Comparison of ENCODE assay signal across 16 cellular contexts in the genomic region with DNA sequence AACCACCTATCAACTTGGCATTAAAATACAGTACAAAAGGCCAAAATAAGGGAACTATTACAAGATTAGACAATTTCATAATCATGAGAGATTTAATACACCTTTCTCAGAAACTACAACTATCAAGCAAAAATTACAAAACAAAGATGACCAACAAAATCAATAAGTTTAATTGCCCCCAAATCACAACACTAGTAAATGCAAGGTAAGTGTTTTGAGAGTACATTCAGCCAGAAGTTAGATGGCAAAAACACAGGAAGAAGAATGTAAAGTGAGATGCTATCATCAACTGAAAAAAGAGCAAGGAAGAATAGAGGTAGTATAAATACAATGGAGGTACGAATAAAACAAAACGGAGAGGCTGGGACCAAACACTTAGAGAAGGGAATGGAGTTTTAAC. TPM values are rescaled to one million over a fixed set of nuclear protein-coding genes. Genes with fewer than 3 reads are reported as not detected.
DNase-seq lines count a peak whose midpoint lies in the region; ATAC-seq, FAIRE-seq and TF ChIP-seq lines count a peak whose summit lies in the region.
"Had no signal": no experiment of that assay in that cellular context is flagged by ENCODE, and none has a peak within 500 bp of the region (broad histone marks: within the 10 kb centered on the region; RNA-seq: fewer than 3 reads in every experiment).

No MANE protein-coding gene starts in this region.

- H3K4me1 Mint-ChIP-seq in CD4-positive, alpha-beta memory T cell, result peaks cover 38 to 76% (median 56%) of the 10 kb centered on the region in 4 donors
- H3K4me1 Mint-ChIP-seq in activated B cell treated with CpG ODN at 0.5 μM for 24 hours, result peaks cover 68% of the 10 kb centered on the region
- H3K4me1 Mint-ChIP-seq in naive thymus-derived CD4-positive, alpha-beta T cell, result peaks cover 34 to 68% (median 55%) of the 10 kb centered on the region in 7 donors

- no peak for TF ChIP-seq EP300 in A549 (IDR thresholded peaks at IDR 0.05)

- H3K36me3 Mint-ChIP-seq in CD4-positive, alpha-beta memory T cell, result peaks cover 32 to 41% of the 10 kb centered on the region in 2 donors
- H3K36me3 Mint-ChIP-seq in activated B cell treated with CpG ODN at 0.5 μM for 24 hours (ENCODE audit: low read depth), result peaks cover 56% of the 10 kb centered on the region
- peaks cover 5 to 42% (median 25%) of the 10 kb centered on the region in 5 donors for H3K36me3 Mint-ChIP-seq in naive thymus-derived CD4-positive, alpha-beta T cell

- H3K9me3 ChIP-seq in A549 (no peaks in the 10 kb centered on the region), left lung (no peaks in the 10 kb centered on the region)
- H3K9me3 ChIP-seq in CD4-positive, alpha-beta memory T cell (ENCODE audit: control insufficient read depth in 1 of 2, low read length in 2 of 2), result no peaks in the 10 kb centered on the region
- no peaks in the 10 kb centered on the region for H3K9me3 ChIP-seq in naive thymus-derived CD4-positive, alpha-beta T cell (ENCODE audit: control insufficient read depth in 2 of 3, low read length in 3 of 3)
- H3K9me3 ChIP-seq: ascending aorta, BLaER1, tibial artery had no signal

- H3K27me3 ChIP-seq in CD4-positive, alpha-beta memory T cell (ENCODE audit: insufficient read depth, low read length), result no peaks in the 10 kb centered on the region
- H3K27me3 ChIP-seq in naive thymus-derived CD4-positive, alpha-beta T cell (ENCODE audit: control insufficient read depth in 2 of 2, insufficient read depth in 2 of 2, low read length in 2 of 2), result no peaks in the 10 kb centered on the region
- H3K27me3 ChIP-seq in left lung, result no peaks in the 10 kb centered on the region
- H3K27me3 ChIP-seq: ascending aorta, BLaER1, tibial artery had no signal

- POLR2A ChIA-PET in A549 (lab: Yijun Ruan, JAX), result no interaction called here
- POLR2A ChIA-PET in CD4-positive, alpha-beta memory T cell (lab: Charles Lee; ENCODE audit: partially characterized antibody), result interaction anchor here (1.7 kb wide), 1 partner anchor 25 kb away, joined by 4 read pairs; no protein-coding TSS in a partner anchor
- POLR2A ChIA-PET in activated B cell treated with CpG ODN at 0.5 μM for 24 hours (lab: Charles Lee), result interaction anchor here (4.8 kb wide), 1 partner anchor 19 kb away, joined by 68 read pairs; no protein-coding TSS in a partner anchor
- POLR2A ChIA-PET in naive thymus-derived CD4-positive, alpha-beta T cell (lab: Charles Lee), result interaction anchor here (6.1 kb wide), 1 partner anchor 47 kb away, joined by 95 read pairs; a partner anchor contains a TSS

- peaks cover 0 to 4% (median 0%) of the 10 kb centered on the region in 8 donors for H3K9me3 Mint-ChIP-seq in CD4-positive, alpha-beta memory T cell
- H3K9me3 Mint-ChIP-seq in activated B cell treated with CpG ODN at 0.5 μM for 24 hours, result peaks cover 2% of the 10 kb centered on the region
- peaks cover 0 to 3% (median 0%) of the 10 kb centered on the region in 11 donors for H3K9me3 Mint-ChIP-seq in naive thymus-derived CD4-positive, alpha-beta T cell

- CTCF ChIA-PET in A549 (lab: Yijun Ruan, JAX) (no interaction called here), activated B cell treated with CpG ODN at 0.5 μM for 24 hours (lab: Charles Lee) (interaction anchor here (0.8 kb wide), 1 partner anchor 26 kb away, joined by 3 read pairs; no protein-coding TSS in a partner anchor)
- CTCF ChIA-PET in CD4-positive, alpha-beta memory T cell (lab: Charles Lee; ENCODE audit: partially characterized antibody), result interaction anchor here (4.9 kb wide), 1 partner anchor 25 kb away, joined by 24 read pairs; no protein-coding TSS in a partner anchor
- CTCF ChIA-PET in naive thymus-derived CD4-positive, alpha-beta T cell (lab: Charles Lee), result interaction anchor here (0.5 to 1.4 kb wide), 3 partner anchors 26 to 73 kb away, joined by 3 to 4 read pairs (median 3); no protein-coding TSS in a partner anchor

- H3K4me2 ChIP-seq in A549, result no peak overlapping the region
- H3K4me2 ChIP-seq: BLaER1 had no signal

- H3K27ac Mint-ChIP-seq in CD4-positive, alpha-beta memory T cell, result peak overlapping the region in 6 of 7 donors; percentile 0 to 76 (median 4)
- H3K27ac Mint-ChIP-seq in activated B cell treated with CpG ODN at 0.5 μM for 24 hours, result peak overlapping the region; percentile 25
- peak overlapping the region in 8 of 9 donors; percentile 0 to 97 (median 2) for H3K27ac Mint-ChIP-seq in naive thymus-derived CD4-positive, alpha-beta T cell

- intact Hi-C loops in CD4-positive, alpha-beta memory T cell (cut with micrococcal nuclease), result no loop called here
- intact Hi-C loops in activated B cell treated with CpG ODN at 0.5 μM for 24 hours (cut with micrococcal nuclease), result loop anchor here (10.0 kb wide), 1 partner anchor 628 kb away; a partner anchor contains a TSS
- intact Hi-C loops in naive thymus-derived CD4-positive, alpha-beta T cell (cut with micrococcal nuclease), result loop anchor here in 1 of 2 donors (10.0 kb wide), 1 partner anchor 628 kb away; a partner anchor contains a TSS
- intact Hi-C loops in posterior vena cava (cut with DNase I), result loop anchor here in 1 of 2 donors (5.0 kb wide), 1 partner anchor 45 kb away; a partner anchor contains a TSS
- intact Hi-C loops in left lung (cut with DNase I), result no loop called here

- no peak for FAIRE-seq in A549 (lab: Jason Lieb, UNC)
- FAIRE-seq: G401.6 had no signal

- TF ChIP-seq POLR2A in A549 (IDR thresholded peaks at IDR 0.05; ENCODE audit: low read length), result no peak

- H3K4me3 Mint-ChIP-seq in CD4-positive, alpha-beta memory T cell, result peak overlapping the region in 4 of 8 donors; percentile 3 to 55 (median 16)
- peak overlapping the region; percentile 24 for H3K4me3 Mint-ChIP-seq in activated B cell treated with CpG ODN at 0.5 μM for 24 hours
- H3K4me3 Mint-ChIP-seq in naive thymus-derived CD4-positive, alpha-beta T cell, result peak overlapping the region in 8 of 10 donors; percentile 0 to 98 (median 22)

- ATAC-seq in A549 (no peak), activated B cell treated with CpG ODN at 0.5 μM for 24 hours (ENCODE audit: low read depth) (no peak), left lung (no peak)
- ATAC-seq in naive thymus-derived CD4-positive, alpha-beta T cell, result no peak
- ATAC-seq: SK-N-SH treated with all-trans-retinoic acid at 6 μM for 48 hours had no signal

- H3K27me3 Mint-ChIP-seq in CD4-positive, alpha-beta memory T cell, result no peaks in the 10 kb centered on the region
- no peaks in the 10 kb centered on the region for H3K27me3 Mint-ChIP-seq in activated B cell treated with CpG ODN at 0.5 μM for 24 hours
- H3K27me3 Mint-ChIP-seq in naive thymus-derived CD4-positive, alpha-beta T cell, result peaks cover 0 to 2% (median 0%) of the 10 kb centered on the region in 5 donors

- no peak overlapping the region for H3K27ac ChIP-seq in A549
- no peak overlapping the region for H3K27ac ChIP-seq in CD4-positive, alpha-beta memory T cell (ENCODE audit: low read depth, low read length)
- H3K27ac ChIP-seq in naive thymus-derived CD4-positive, alpha-beta T cell (ENCODE audit: low read depth, low read length), result no peak overlapping the region
- H3K27ac ChIP-seq in left lung, result no peak overlapping the region
- H3K27ac ChIP-seq: ascending aorta, BLaER1, tibial artery had no signal

- DNase-seq in A549 (ENCODE audit: low read depth in 1 of 2, low spot score in 1 of 2) (no peak), activated B cell treated with CpG ODN at 0.5 μM for 24 hours (no peak), kidney tubule cell (ENCODE audit: low spot score) (no peak), posterior vena cava (ENCODE audit: low spot score) (no peak), left lung (no peak)
- no peak for DNase-seq in CD4-positive, alpha-beta memory T cell
- DNase-seq in naive thymus-derived CD4-positive, alpha-beta T cell, result no peak
- DNase-seq: IMR-90, midbrain, NCI-H1105 treated with DMSO at 0.1 percent for 48 hours, OCI-M1, tibial artery had no signal

- no peak for TF ChIP-seq RAD21 in A549 (conservative IDR thresholded peaks at IDR 0.05 in 1 of 2, IDR thresholded peaks at IDR 0.05 in 1 of 2)

- H3K4me3 ChIP-seq in A549 (no peak overlapping the region), left lung (no peak overlapping the region)
- no peak overlapping the region for H3K4me3 ChIP-seq in CD4-positive, alpha-beta memory T cell (ENCODE audit: low read length in 2 of 2)
- no peak overlapping the region for H3K4me3 ChIP-seq in naive thymus-derived CD4-positive, alpha-beta T cell (ENCODE audit: low read length)
- H3K4me3 ChIP-seq: BLaER1, tibial artery had no signal

- no peaks in the 10 kb centered on the region for H3K36me3 ChIP-seq in CD4-positive, alpha-beta memory T cell (ENCODE audit: insufficient read depth, low read length)
- H3K36me3 ChIP-seq in naive thymus-derived CD4-positive, alpha-beta T cell (ENCODE audit: control insufficient read depth in 2 of 3, insufficient read depth in 3 of 3, low read length in 3 of 3), result peaks cover 0 to 12% (median 0%) of the 10 kb centered on the region in 3 experiments
- H3K36me3 ChIP-seq in left lung, result peaks cover 0 to 14% of the 10 kb centered on the region in 2 donors

- WGBS in A549 (ENCODE audit: missing lambda C conversion rate), result 91% methylated on average over 2 of the region's 2 CpGs

- no peak for TF ChIP-seq CTCF in A549 (IDR thresholded peaks at IDR 0.05)
- no peak for TF ChIP-seq CTCF in activated B cell treated with CpG ODN at 0.5 μM for 24 hours (IDR thresholded peaks at IDR 0.05)
- TF ChIP-seq CTCF in left lung (IDR thresholded peaks at IDR 0.05), result no peak

- H3K4me1 ChIP-seq in A549, result peaks cover 10% of the 10 kb centered on the region
- H3K4me1 ChIP-seq in CD4-positive, alpha-beta memory T cell (ENCODE audit: insufficient read depth, low read length), result peaks cover 38% of the 10 kb centered on the region
- peaks cover 18% of the 10 kb centered on the region in 2 donors for H3K4me1 ChIP-seq in naive thymus-derived CD4-positive, alpha-beta T cell (ENCODE audit: control insufficient read depth in 2 of 2, insufficient read depth in 2 of 2, low read length in 2 of 2)
- peaks cover 16 to 56% of the 10 kb centered on the region in 2 donors for H3K4me1 ChIP-seq in left lung

RNA-seq across cellular contexts. Expression of a gene that starts 3.2 kb away (rescaled TPM):
- polyA plus RNA-seq in A549 (2011; rRNA removed) (22.6 and 29.6 TPM in 2 replicates), A549 (2017; fragmentation: RNase III; extraction: RNeasy Plus Mini Kit Qiagen cat#74134 plus additional on column Dnase treatment) (12.3 to 16.1 TPM (median 15.5 TPM) in 3 replicates)
- 2.7 and 2.9 TPM in 2 replicates for polyA plus RNA-seq in A549 (2012; cell fraction: cytosol; rRNA removed)
- polyA plus RNA-seq in A549 (2012; cell fraction: nucleus; rRNA removed), result 1.1 and 1.8 TPM in 2 replicates
- 7.8 and 8.8 TPM in 2 replicates for polyA minus RNA-seq in A549 (2011; rRNA and poly(A)+ RNA removed)
- 10 to 100 TPM; 28.0 to 28.9 TPM for total RNA-seq in CD4-positive, alpha-beta memory T cell
- 10 to 100 TPM; 20.9 to 28.8 TPM for polyA plus RNA-seq in CD4-positive, alpha-beta memory T cell
- total RNA-seq in activated B cell treated with CpG ODN at 0.5 μM for 24 hours (20.9 and 25.5 TPM in 2 replicates), posterior vena cava (10 to 100 TPM; 39.6 to 46.6 TPM), left lung (10 to 100 TPM; 32.3 to 33.4 TPM)
- total RNA-seq in naive thymus-derived CD4-positive, alpha-beta T cell, result 10 to 100 TPM; 18.5 to 89.9 (median 29.8) TPM
- 10 to 100 TPM; 25.9 to 32.7 TPM for polyA plus RNA-seq in naive thymus-derived CD4-positive, alpha-beta T cell

RNA-seq across cellular contexts. Expression of a gene that starts 46.7 kb away (rescaled TPM):
- polyA plus RNA-seq in A549 (2011; rRNA removed) (21.7 and 27.4 TPM in 2 replicates), A549 (2017; fragmentation: RNase III; extraction: RNeasy Plus Mini Kit Qiagen cat#74134 plus additional on column Dnase treatment) (20.5 to 20.9 TPM (median 20.9 TPM) in 3 replicates)
- 4.8 and 5.7 TPM in 2 replicates for polyA plus RNA-seq in A549 (2012; cell fraction: cytosol; rRNA removed)
- polyA plus RNA-seq in A549 (2012; cell fraction: nucleus; rRNA removed), result 1.9 and 4.5 TPM in 2 replicates
- polyA minus RNA-seq in A549 (2011; rRNA and poly(A)+ RNA removed), result 7.4 and 9.2 TPM in 2 replicates
- 10 to 100 TPM; 45.9 to 52.8 TPM for total RNA-seq in CD4-positive, alpha-beta memory T cell
- polyA plus RNA-seq in CD4-positive, alpha-beta memory T cell, result 10 to 100 TPM; 16.7 to 29.0 TPM
- total RNA-seq in activated B cell treated with CpG ODN at 0.5 μM for 24 hours (22.1 and 26.3 TPM in 2 replicates), posterior vena cava (10 to 100 TPM; 21.3 to 27.9 TPM), left lung (10 to 100 TPM; 19.4 to 24.3 TPM)
- 10 to 100 TPM; 21.0 to 54.7 (median 30.8) TPM for total RNA-seq in naive thymus-derived CD4-positive, alpha-beta T cell
- 10 to 100 TPM; 23.1 to 28.7 TPM for polyA plus RNA-seq in naive thymus-derived CD4-positive, alpha-beta T cell

RNA-seq across cellular contexts. Expression of a gene that starts 46.9 kb away (rescaled TPM):
- polyA plus RNA-seq in A549 (2011; rRNA removed) (14.8 and 15.8 TPM in 2 replicates), A549 (2017; fragmentation: RNase III; extraction: RNeasy Plus Mini Kit Qiagen cat#74134 plus additional on column Dnase treatment) (13.5 to 16.2 TPM (median 14.5 TPM) in 3 replicates)
- 2.0 and 3.4 TPM in 2 replicates for polyA plus RNA-seq in A549 (2012; cell fraction: cytosol; rRNA removed)
- 2.1 and 2.2 TPM in 2 replicates for polyA plus RNA-seq in A549 (2012; cell fraction: nucleus; rRNA removed)
- polyA minus RNA-seq in A549 (2011; rRNA and poly(A)+ RNA removed), result 3.5 and 3.9 TPM in 2 replicates
- 10 to 100 TPM; 43.6 to 49.3 TPM for total RNA-seq in CD4-positive, alpha-beta memory T cell
- polyA plus RNA-seq in CD4-positive, alpha-beta memory T cell, result 100 to 1,000 TPM in 1 of 2 donors, 10 to 100 TPM in 1; 30.2 to 138 TPM
- total RNA-seq in activated B cell treated with CpG ODN at 0.5 μM for 24 hours (9.0 and 9.9 TPM in 2 replicates), posterior vena cava (10 to 100 TPM; 29.2 to 30.0 TPM), left lung (10 to 100 TPM; 26.2 to 34.3 TPM)
- total RNA-seq in naive thymus-derived CD4-positive, alpha-beta T cell, result 10 to 100 TPM; 22.7 to 50.0 (median 29.3) TPM
- polyA plus RNA-seq in naive thymus-derived CD4-positive, alpha-beta T cell, result 10 to 100 TPM; 16.8 to 37.3 TPM
